ENCODE assay signal across 16 cellular contexts in the genomic region with DNA sequence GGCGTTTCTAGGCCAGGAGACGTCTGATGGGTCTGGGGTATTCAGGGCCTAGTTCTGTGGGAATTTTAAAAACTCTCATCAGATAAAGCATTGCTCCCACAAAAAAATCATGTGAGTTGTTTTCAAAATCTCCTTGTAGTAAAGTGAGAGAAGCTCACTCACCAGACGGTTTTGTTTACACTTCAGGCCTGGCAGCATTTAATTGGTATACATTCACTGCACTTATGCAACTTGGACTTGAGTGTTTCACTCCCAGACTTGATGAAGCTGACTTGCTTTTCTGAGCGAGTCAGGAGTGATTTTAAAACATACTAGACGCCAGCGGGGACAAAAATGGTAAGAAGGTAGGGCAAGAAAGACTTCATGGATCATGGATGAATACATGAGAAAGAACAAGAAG.
"Had no signal": no experiment of that assay in that cellular context is flagged by ENCODE, and none has a peak within 500 bp of the region (broad histone marks: within the 10 kb centered on the region; RNA-seq: fewer than 3 reads in every experiment).

No MANE protein-coding gene starts in this region.

- H3K27me3 Mint-ChIP-seq: activated naive CD8-positive, alpha-beta T cell treated with anti-CD3 and anti-CD28 coated beads, Interleukin-2, amount 10 ng/mL, durations not matched to agents 7 days and 5 days; naive thymus-derived CD4-positive, alpha-beta T cell; stimulated activated memory B cell treated with anti-CD40 and anti-IgM and Interleukin-4, amounts not matched to agents 10 μg/mL and 1 μg/mL and 100 μg/mL, for 72 hours had no signal

- DNase-seq: activated CD4-positive, alpha-beta T cell treated with anti-CD3 and anti-CD28 coated beads, Interleukin-2, amount 50 U/mL, for 1 hour; activated naive CD4-positive, alpha-beta T cell; activated naive CD8-positive, alpha-beta T cell treated with anti-CD3 and anti-CD28 coated beads, Interleukin-2, amount 10 ng/mL, durations not matched to agents 7 days and 5 days; activated T-cell treated with anti-CD3 and anti-CD28 coated beads for 4 hours; anterior cingulate cortex; brain microvascular endothelial cell; effector memory CD4-positive, alpha-beta T cell; foreskin melanocyte; naive thymus-derived CD4-positive, alpha-beta T cell; posterior cingulate gyrus; stimulated activated CD4-positive, alpha-beta T cell treated with anti-CD3 and anti-CD28 coated beads, Interleukin-2, amount 100 ng/mL, for 48 hours; T-helper 1 cell; T1000; tibial artery had no signal

- H3K4me3 Mint-ChIP-seq: activated naive CD8-positive, alpha-beta T cell treated with anti-CD3 and anti-CD28 coated beads, Interleukin-2, amount 10 ng/mL, durations not matched to agents 7 days and 5 days; naive thymus-derived CD4-positive, alpha-beta T cell; stimulated activated memory B cell treated with anti-CD40 and anti-IgM and Interleukin-4, amounts not matched to agents 10 μg/mL and 1 μg/mL and 100 μg/mL, for 72 hours had no signal

- H3K4me1 Mint-ChIP-seq: activated naive CD8-positive, alpha-beta T cell treated with anti-CD3 and anti-CD28 coated beads, Interleukin-2, amount 10 ng/mL, durations not matched to agents 7 days and 5 days; stimulated activated memory B cell treated with anti-CD40 and anti-IgM and Interleukin-4, amounts not matched to agents 10 μg/mL and 1 μg/mL and 100 μg/mL, for 72 hours had no signal

- H3K36me3 ChIP-seq: brain microvascular endothelial cell, tibial artery had no signal

- H3K9me3 Mint-ChIP-seq: naive thymus-derived CD4-positive, alpha-beta T cell; stimulated activated memory B cell treated with anti-CD40 and anti-IgM and Interleukin-4, amounts not matched to agents 10 μg/mL and 1 μg/mL and 100 μg/mL, for 72 hours had no signal

- H3K36me3 Mint-ChIP-seq: stimulated activated memory B cell treated with anti-CD40 and anti-IgM and Interleukin-4, amounts not matched to agents 10 μg/mL and 1 μg/mL and 100 μg/mL, for 72 hours had no signal

- H3K4me3 ChIP-seq: tibial artery had no signal

- H3K9me3 ChIP-seq: tibial artery had no signal

- H3K27me3 ChIP-seq: brain microvascular endothelial cell, tibial artery had no signal

- H3K27ac ChIP-seq: brain microvascular endothelial cell had no signal

- ATAC-seq: activated CD4-positive, CD25-positive, alpha-beta regulatory T cell treated with anti-CD3 and anti-CD28 coated beads, Interleukin-2, amount 50 U/mL, for 24 hours; naive thymus-derived CD4-positive, alpha-beta T cell; stimulated activated memory B cell treated with anti-CD40 and anti-IgM and Interleukin-4, amounts not matched to agents 10 μg/mL and 1 μg/mL and 100 μg/mL, for 72 hours had no signal

- H3K27ac Mint-ChIP-seq: activated naive CD8-positive, alpha-beta T cell treated with anti-CD3 and anti-CD28 coated beads, Interleukin-2, amount 10 ng/mL, durations not matched to agents 7 days and 5 days; naive thymus-derived CD4-positive, alpha-beta T cell; stimulated activated memory B cell treated with anti-CD40 and anti-IgM and Interleukin-4, amounts not matched to agents 10 μg/mL and 1 μg/mL and 100 μg/mL, for 72 hours had no signal
